ENCODE assay signal across 38 cellular contexts in the genomic region with DNA sequence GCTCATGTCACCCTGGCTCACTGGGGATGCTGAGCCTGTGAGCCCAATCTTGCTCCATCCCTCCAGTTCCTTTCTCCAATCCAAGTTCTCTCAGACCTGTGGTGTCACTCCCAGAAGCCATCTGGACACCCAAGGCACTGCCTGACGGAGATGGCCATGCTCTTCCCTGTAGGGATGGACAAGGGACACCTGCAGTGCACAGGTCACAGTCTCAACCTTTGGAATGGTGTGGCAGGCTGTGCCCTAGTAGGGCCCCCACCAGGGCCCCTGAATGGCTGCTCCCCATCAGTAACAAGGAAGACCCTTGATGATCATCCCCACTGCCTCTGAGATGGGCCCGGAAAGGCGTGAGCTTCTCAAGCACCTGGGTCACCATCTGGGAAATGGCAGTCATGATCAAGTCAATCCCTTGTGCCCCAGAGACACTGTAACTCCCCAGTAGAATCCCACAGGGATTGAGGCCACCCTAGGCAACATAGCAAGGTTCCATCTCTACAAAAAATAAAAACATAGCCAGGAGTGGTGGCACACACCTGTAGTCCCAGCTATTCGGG.
"Had no signal": no experiment of that assay in that cellular context is flagged by ENCODE, and none has a peak within 500 bp of the region (broad histone marks: within the 10 kb centered on the region; RNA-seq: fewer than 3 reads in every experiment).

No MANE protein-coding gene starts in this region.

- H3K4me1 ChIP-seq: adrenal gland, ascending aorta, body of pancreas, breast epithelium had no signal

- H3K9me3 ChIP-seq: adrenal gland, ascending aorta, body of pancreas had no signal

- H3K36me3 ChIP-seq: adrenal gland, ascending aorta, brain microvascular endothelial cell, breast epithelium, cardiac muscle cell had no signal

- H3K27me3 ChIP-seq: adrenal gland, ascending aorta, body of pancreas, brain microvascular endothelial cell, breast epithelium, cardiac muscle cell had no signal

- H3K27ac ChIP-seq: adrenal gland, ascending aorta, body of pancreas, brain microvascular endothelial cell, breast epithelium, cardiac muscle cell had no signal

- DNase-seq: activated effector memory CD4-positive, alpha-beta T cell treated with anti-CD3 and anti-CD28 coated beads, Interleukin-2, amount 50 U/mL, for 16 hours; activated effector memory CD4-positive, alpha-beta T cell treated with Interleukin-2 at 50 U/mL for 16 hours; activated gamma-delta T cell; activated gamma-delta T cell treated with Interleukin-2 at 50 U/mL for 16 hours; activated naive CD4-positive, alpha-beta T cell; activated naive CD4-positive, alpha-beta T cell treated with anti-CD3 and anti-CD28 coated beads for 36 hours; activated naive CD4-positive, alpha-beta T cell treated with anti-CD3 and anti-CD28 coated beads, Interleukin-2, amount 10 ng/mL, durations not matched to agents 7 days and 5 days; activated naive CD4-positive, alpha-beta T cell treated with anti-CD3 and anti-CD28 coated beads, Interleukin-2, amount 50 U/mL, for 16 hours; activated naive CD4-positive, alpha-beta T cell treated with Interleukin-2 at 50 U/mL for 16 hours; activated naive CD8-positive, alpha-beta T cell treated with anti-CD3 and anti-CD28 coated beads for 36 hours; activated naive CD8-positive, alpha-beta T cell treated with anti-CD3 and anti-CD28 coated beads, Interleukin-2, amount 10 ng/mL, durations not matched to agents 7 days and 5 days; activated naive CD8-positive, alpha-beta T cell treated with anti-CD3 and anti-CD28 coated beads, Interleukin-2, amount 50 U/mL, for 24 hours; activated T-cell treated with anti-CD3 and anti-CD28 coated beads, Interleukin-2, amount 50 U/mL, for 1 hour; activated T-cell treated with anti-CD3 and anti-CD28 coated beads, Interleukin-2, amount 50 U/mL, for 24 hours; activated T-cell treated with anti-CD3 and anti-CD28 coated beads, Interleukin-2, amount 50 U/mL, for 4 hours; activated T-cell treated with anti-CD3 and anti-CD28 coated beads, Interleukin-2, amount 50 U/mL, for 48 hours; activated T-cell treated with anti-CD3 and anti-CD28 coated beads, Interleukin-2, amount 50 U/mL, for 72 hours; adrenal gland; amniotic stem cell; amygdala; anterior cingulate cortex; aorta; body of pancreas; brain microvascular endothelial cell; caudate nucleus; central memory CD4-positive, alpha-beta T cell; cerebellar nuclear complex had no signal

- H3K4me3 Mint-ChIP-seq: activated naive CD4-positive, alpha-beta T cell treated with anti-CD3 and anti-CD28 coated beads for 36 hours; activated naive CD4-positive, alpha-beta T cell treated with anti-CD3 and anti-CD28 coated beads, Interleukin-2, amount 10 ng/mL, durations not matched to agents 7 days and 5 days; activated naive CD4-positive, alpha-beta T cell treated with anti-CD3 and anti-CD28 coated beads, Interleukin-2, amount 50 U/mL, for 24 hours; activated naive CD8-positive, alpha-beta T cell; activated naive CD8-positive, alpha-beta T cell treated with anti-CD3 and anti-CD28 coated beads for 36 hours; activated naive CD8-positive, alpha-beta T cell treated with anti-CD3 and anti-CD28 coated beads, Interleukin-2, amount 10 ng/mL, durations not matched to agents 7 days and 5 days; activated naive CD8-positive, alpha-beta T cell treated with anti-CD3 and anti-CD28 coated beads, Interleukin-2, amount 50 U/mL, for 24 hours; activated T-cell treated with anti-CD3 and anti-CD28 coated beads, Interleukin-2, amount 50 U/mL, for 24 hours; activated T-cell treated with anti-CD3 and anti-CD28 coated beads, Interleukin-2, amount 50 U/mL, for 4 hours; activated T-cell treated with anti-CD3 and anti-CD28 coated beads, Interleukin-2, amount 50 U/mL, for 72 hours; activated T-helper 1 cell treated with anti-CD3 and anti-CD28 coated beads, Interleukin-12 subunit alpha, Interleukin-12 subunit beta, Interleukin-2, Interleukin-4 antibody, amounts not matched to agents 30 ng/mL and 10 ng/mL and 1 ng/mL, durations not matched to agents 14 hours and 24 hours and 36 hours; activated T-helper 17 cell treated with anti-CD3 and anti-CD28 coated beads, Interleukin-2, amount 50 U/mL, for 72 hours; brain; central memory CD8-positive, alpha-beta T cell had no signal

- H3K27ac Mint-ChIP-seq: activated naive CD4-positive, alpha-beta T cell treated with anti-CD3 and anti-CD28 coated beads for 36 hours; activated naive CD4-positive, alpha-beta T cell treated with anti-CD3 and anti-CD28 coated beads, Interleukin-2, amount 10 ng/mL, durations not matched to agents 7 days and 5 days; activated naive CD4-positive, alpha-beta T cell treated with anti-CD3 and anti-CD28 coated beads, Interleukin-2, amount 50 U/mL, for 24 hours; activated naive CD4-positive, alpha-beta T cell treated with anti-CD3 and anti-CD28 coated beads, Interleukin-2, amount 50 U/mL, for 72 hours; activated naive CD8-positive, alpha-beta T cell; activated naive CD8-positive, alpha-beta T cell treated with anti-CD3 and anti-CD28 coated beads for 36 hours; activated naive CD8-positive, alpha-beta T cell treated with anti-CD3 and anti-CD28 coated beads, Interleukin-2, amount 10 ng/mL, durations not matched to agents 7 days and 5 days; activated naive CD8-positive, alpha-beta T cell treated with anti-CD3 and anti-CD28 coated beads, Interleukin-2, amount 50 U/mL, for 24 hours; activated T-cell treated with anti-CD3 and anti-CD28 coated beads, Interleukin-2, amount 50 U/mL, for 24 hours; activated T-cell treated with anti-CD3 and anti-CD28 coated beads, Interleukin-2, amount 50 U/mL, for 72 hours; activated T-helper 1 cell treated with anti-CD3 and anti-CD28 coated beads, Interleukin-12 subunit alpha, Interleukin-12 subunit beta, Interleukin-2, Interleukin-4 antibody, amounts not matched to agents 30 ng/mL and 10 ng/mL and 1 ng/mL, durations not matched to agents 14 hours and 24 hours and 36 hours; activated T-helper 17 cell treated with anti-CD3 and anti-CD28 coated beads, Interleukin-2, amount 50 U/mL, for 72 hours; activated T-helper 2 cell treated with anti-CD3 and anti-CD28 coated beads, Interferon-gamma antibody, Interleukin-2, Interleukin-4, amounts not matched to agents 10 μg/mL and 5 μg/mL and 100 μg/mL, durations not matched to agents 14 hours and 24 hours and 36 hours; brain had no signal

- H3K4me1 Mint-ChIP-seq: activated naive CD4-positive, alpha-beta T cell treated with anti-CD3 and anti-CD28 coated beads, Interleukin-2, amount 10 ng/mL, durations not matched to agents 7 days and 5 days; activated naive CD4-positive, alpha-beta T cell treated with anti-CD3 and anti-CD28 coated beads, Interleukin-2, amount 50 U/mL, for 24 hours; activated naive CD8-positive, alpha-beta T cell treated with anti-CD3 and anti-CD28 coated beads for 36 hours; activated naive CD8-positive, alpha-beta T cell treated with anti-CD3 and anti-CD28 coated beads, Interleukin-2, amount 10 ng/mL, durations not matched to agents 7 days and 5 days; activated naive CD8-positive, alpha-beta T cell treated with anti-CD3 and anti-CD28 coated beads, Interleukin-2, amount 50 U/mL, for 24 hours; activated T-helper 17 cell treated with anti-CD3 and anti-CD28 coated beads, Interleukin-2, amount 50 U/mL, for 72 hours; brain; central memory CD8-positive, alpha-beta T cell had no signal

- H3K27me3 Mint-ChIP-seq: activated naive CD4-positive, alpha-beta T cell treated with anti-CD3 and anti-CD28 coated beads, Interleukin-2, amount 10 ng/mL, durations not matched to agents 7 days and 5 days; activated naive CD8-positive, alpha-beta T cell; activated naive CD8-positive, alpha-beta T cell treated with anti-CD3 and anti-CD28 coated beads for 36 hours; activated naive CD8-positive, alpha-beta T cell treated with anti-CD3 and anti-CD28 coated beads, Interleukin-2, amount 10 ng/mL, durations not matched to agents 7 days and 5 days; activated naive CD8-positive, alpha-beta T cell treated with anti-CD3 and anti-CD28 coated beads, Interleukin-2, amount 50 U/mL, for 24 hours; activated T-cell treated with anti-CD3 and anti-CD28 coated beads, Interleukin-2, amount 50 U/mL, for 24 hours; activated T-helper 17 cell treated with anti-CD3 and anti-CD28 coated beads, Interleukin-2, amount 50 U/mL, for 72 hours; brain; central memory CD8-positive, alpha-beta T cell had no signal

- H3K36me3 Mint-ChIP-seq: activated naive CD4-positive, alpha-beta T cell treated with anti-CD3 and anti-CD28 coated beads, Interleukin-2, amount 10 ng/mL, durations not matched to agents 7 days and 5 days; activated naive CD4-positive, alpha-beta T cell treated with anti-CD3 and anti-CD28 coated beads, Interleukin-2, amount 50 U/mL, for 24 hours; activated naive CD8-positive, alpha-beta T cell; activated naive CD8-positive, alpha-beta T cell treated with anti-CD3 and anti-CD28 coated beads for 36 hours; activated naive CD8-positive, alpha-beta T cell treated with anti-CD3 and anti-CD28 coated beads, Interleukin-2, amount 10 ng/mL, durations not matched to agents 7 days and 5 days; brain had no signal

- H3K4me3 ChIP-seq: adrenal gland, ascending aorta, body of pancreas, breast epithelium, cardiac muscle cell had no signal
